24 cellular contexts compared by ENCODE assay signal in the genomic region with DNA sequence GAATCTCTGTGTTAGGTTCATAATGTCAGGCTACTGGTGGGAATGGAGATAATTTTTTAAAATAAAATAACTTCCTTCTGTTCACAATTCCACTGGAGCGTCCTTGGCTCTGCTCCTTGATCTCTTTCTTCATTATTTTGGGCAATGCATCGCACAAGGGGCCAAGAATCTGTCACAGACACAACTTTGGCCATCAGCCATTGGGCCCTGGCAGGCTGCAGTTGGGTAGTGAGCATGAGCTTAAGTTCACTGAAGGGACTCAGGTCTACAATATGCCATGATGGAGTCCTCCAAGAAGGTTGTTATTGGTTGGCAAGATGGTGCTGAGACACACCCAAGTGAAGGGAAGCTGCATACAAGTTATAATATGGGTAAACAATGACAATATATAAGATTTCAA. TPM values are rescaled to one million over a fixed set of nuclear protein-coding genes. Genes with fewer than 3 reads are reported as not detected.
DNase-seq lines count a peak whose midpoint lies in the region; ATAC-seq and TF ChIP-seq lines count a peak whose summit lies in the region.
"Had no signal": no experiment of that assay in that cellular context is flagged by ENCODE, and none has a peak within 500 bp of the region (broad histone marks: within the 10 kb centered on the region; RNA-seq: fewer than 3 reads in every experiment).

No MANE protein-coding gene starts in this region.

- intact Hi-C loops in left ventricle myocardium superior (cut with micrococcal nuclease) = loop anchor here (10.0 kb wide), 1 partner anchor 108 kb away; no protein-coding TSS in a partner anchor
- intact Hi-C loops in psoas muscle (cut with DNase I) = no loop called here

- no peak for TF ChIP-seq CTCF in psoas muscle (IDR thresholded peaks at IDR 0.05)

- H3K36me3 ChIP-seq in psoas muscle (ENCODE audit: insufficient read depth in 1 of 2, low read depth in 1 of 2) = peaks cover 0 to 2% of the 10 kb centered on the region in 2 donors

- WGBS in psoas muscle, 3 donors = 31 to 49% (median 46%) methylated on average over 2 of the region's 2 CpGs

- no peak overlapping the region for H3K4me3 ChIP-seq in psoas muscle
- H3K4me3 ChIP-seq: GM23248 had no signal

- H3K27me3 ChIP-seq in psoas muscle (ENCODE audit: insufficient read depth in 3 of 3, low read length in 2 of 3) = no peaks in the 10 kb centered on the region

- no peak for TF ChIP-seq POLR2A in erythroblast (IDR thresholded peaks at IDR 0.05; ENCODE audit: low read length)

- H3K4me1 ChIP-seq in psoas muscle = no peaks in the 10 kb centered on the region

- DNase-seq in astrocyte of the hippocampus (ENCODE audit: low read depth, low spot score) (peak; percentile 3), fibroblast of gingiva (ENCODE audit: low read depth) (peak; percentile 25), left ventricle myocardium superior (peak; percentile 68), foreskin melanocyte (no peak), psoas muscle (no peak), erythroblast (lab: John Stamatoyannopoulos, UW) (no peak)
- DNase-seq: CD4-positive, alpha-beta memory T cell; COR-L47; DMS53; GM23248; H7; MM.1S; NCI-H1417; NCI-H1694 treated with DMSO at 0.1 percent for 48 hours; NCI-H2081; NCI-H2227 treated with DMSO at 0.1 percent for 48 hours; NCI-H69; RPMI8226; SHP77 treated with DMSO at 0.1 percent for 48 hours had no signal

- peak; percentile 88 for ATAC-seq in left ventricle myocardium superior
- ATAC-seq in HG02571 (IDR thresholded peaks at IDR 0.05; ENCODE audit: unreplicated experiment) = no peak
- ATAC-seq in psoas muscle = no peak

- no peak overlapping the region for H3K27ac ChIP-seq in psoas muscle
- H3K27ac ChIP-seq: GM23248, HL-60, KMS-11 had no signal

- no peaks in the 10 kb centered on the region for H3K9me3 ChIP-seq in psoas muscle

RNA-seq across cellular contexts. Expression of a gene that starts 40.0 kb away (rescaled TPM):
- total RNA-seq in left ventricle myocardium superior (5.9 TPM), psoas muscle (under 1 TPM; 0.62 to 0.90 (median 0.67) TPM)
- 1 to 10 TPM in 1 of 3 donors, under 1 TPM in 2; 0.34 to 2.0 (median 0.58) TPM for polyA plus RNA-seq in psoas muscle
- total RNA-seq: A673; CD4-positive, alpha-beta memory T cell; GM23248 had no signal
- polyA plus RNA-seq: CD4-positive, alpha-beta memory T cell; IgD-negative memory B cell had no signal

RNA-seq across cellular contexts. Expression of a gene that starts 40.1 kb away (rescaled TPM):
- total RNA-seq in left ventricle myocardium superior (15.3 TPM), psoas muscle (10 to 100 TPM in 1 of 4 donors, 1 to 10 TPM in 3; 6.8 to 13.3 (median 8.4) TPM)
- 1 to 10 TPM; 2.1 to 5.3 (median 2.2) TPM for polyA plus RNA-seq in psoas muscle
- polyA plus RNA-seq: CD4-positive, alpha-beta memory T cell; IgD-negative memory B cell had no signal

Comparison
In these comparisons a context has a peak if more than half of its experiments do, and no peak if none do; other contexts are left out.
1. DNase-seq: peak in astrocyte of the hippocampus (single experiment), fibroblast of gingiva (single experiment) and left ventricle myocardium superior (single experiment); none in foreskin melanocyte (single experiment), psoas muscle (0 of 2) and erythroblast (0 of 2).